1 cellular context compared by ENCODE assay signal in the genomic region with DNA sequence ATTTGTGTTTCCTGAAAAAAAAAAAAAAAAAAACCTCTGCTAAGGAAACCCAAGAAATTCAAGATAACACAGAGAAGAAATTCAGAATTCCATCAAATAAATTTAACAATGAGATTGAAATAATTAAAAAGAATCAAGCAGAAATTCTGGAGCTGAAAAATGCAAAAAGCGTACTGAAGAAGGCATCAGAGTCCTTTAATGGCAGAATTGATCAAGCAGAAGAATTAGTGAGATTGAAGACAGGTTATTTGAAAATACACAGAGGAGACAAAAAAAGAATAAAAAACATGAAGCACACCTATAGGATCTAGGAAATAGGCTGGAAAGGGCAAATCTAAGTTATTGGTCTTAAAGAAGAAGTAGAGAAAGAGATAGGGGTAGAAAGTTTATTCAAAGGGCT.
TF ChIP-seq lines count a peak whose summit lies in the region.

No MANE protein-coding gene starts in this region.

TF ChIP-seq in HepG2, 621 proteins besides CTCF, POLR2A, EP300 and RAD21:
- TF ChIP-seq ZNF160 (CRISPR knock-in tag; IDR thresholded peaks at IDR 0.05), result peak; percentile 89
- no peak for TF ChIP-seq ZNF383 (CRISPR knock-in tag; IDR thresholded peaks at IDR 0.05; ENCODE audit: borderline replicate concordance)
